ENCODE assay signal across 25 cellular contexts in the genomic region with DNA sequence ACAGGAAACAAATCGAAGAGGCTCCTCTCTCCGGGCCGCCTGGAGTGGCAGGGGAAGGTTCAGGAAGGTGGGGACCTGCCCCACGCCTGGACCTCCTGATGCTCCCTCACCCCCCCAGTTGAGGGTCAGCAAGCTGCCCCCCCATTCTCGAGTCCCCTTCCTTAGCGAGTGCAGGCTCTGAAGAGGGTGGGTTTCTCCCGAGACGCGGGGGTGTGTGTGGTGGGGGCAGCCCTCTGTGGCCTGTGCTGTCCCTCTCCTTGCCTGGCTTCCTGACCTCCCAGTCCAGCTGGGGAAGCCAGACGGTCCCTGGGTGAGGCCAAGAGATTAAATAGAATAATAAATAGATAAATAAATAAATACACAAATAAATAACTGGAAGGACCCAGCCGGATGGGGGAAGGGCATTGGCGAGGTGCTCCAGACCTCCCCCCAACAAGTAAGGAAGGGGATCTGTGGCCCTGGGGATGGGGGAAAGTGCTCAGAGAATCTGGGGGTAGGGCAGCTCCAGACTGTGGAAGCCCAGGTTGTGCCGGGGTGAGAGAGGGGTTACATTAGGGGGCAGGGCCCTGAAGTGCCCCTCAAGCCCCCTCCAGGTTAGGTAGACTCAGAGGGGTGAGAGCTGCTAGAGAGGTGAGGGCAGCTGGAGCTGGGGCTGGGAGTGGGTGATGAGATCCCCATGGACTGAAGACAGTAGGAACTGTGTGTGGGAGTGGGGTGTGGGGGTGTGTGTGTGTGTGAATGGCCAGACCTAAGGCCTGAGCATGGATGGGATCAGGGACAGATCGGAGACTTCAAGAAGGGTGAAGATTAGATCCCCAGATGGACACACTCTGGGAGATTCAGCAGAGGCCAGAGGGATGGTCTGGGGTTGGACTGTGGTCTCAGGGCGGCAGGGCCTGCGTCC. TPM values are rescaled to one million over a fixed set of nuclear protein-coding genes. Genes with fewer than 3 reads are reported as not detected.
DNase-seq lines count a peak whose midpoint lies in the region; ATAC-seq, FAIRE-seq and TF ChIP-seq lines count a peak whose summit lies in the region.
"Had no signal": no experiment of that assay in that cellular context is flagged by ENCODE, and none has a peak within 500 bp of the region (broad histone marks: within the 10 kb centered on the region; RNA-seq: fewer than 3 reads in every experiment).

No MANE protein-coding gene starts in this region.

- intact Hi-C loops in Right ventricle myocardium superior (cut with DNase I) (no loop called here), heart left ventricle (cut with DNase I) (loop anchor here in 1 of 10 donors (10.0 kb wide), 1 partner anchor 308 kb away; no protein-coding TSS in a partner anchor), K562 (cut with micrococcal nuclease) (no loop called here), sigmoid colon (cut with DNase I) (no loop called here)

- peak; percentile 17 for DNase-seq in Right ventricle myocardium superior
- no peak for DNase-seq in heart left ventricle
- no peak for DNase-seq in K562 (ENCODE audit: extremely low read depth in 1 of 4, low spot score in 3 of 4)
- no peak for DNase-seq in keratinocyte (ENCODE audit: low read depth, low spot score)
- no peak for DNase-seq in activated CD8-positive, alpha-beta memory T cell treated with anti-CD3 and anti-CD28 coated beads, Interleukin-2, amount 50 U/mL, for 4 hours
- no peak for DNase-seq in DMS153 (lab: John Stamatoyannopoulos, UW)
- DNase-seq in stimulated activated naive CD4-positive, alpha-beta T cell (lab: John Stamatoyannopoulos, UW): no peak
- no peak for DNase-seq in sigmoid colon
- DNase-seq: activated CD4-positive, alpha-beta T cell treated with anti-CD3 and anti-CD28 coated beads, Interleukin-2, amount 50 U/mL, for 1 hour; activated T-cell treated with anti-CD3 and anti-CD28 coated beads, Interleukin-2, amount 50 U/mL, for 1 hour; CD8-positive, alpha-beta memory T cell; dermis blood vessel endothelial cell; HFFc6; left lung; mucosa of descending colon; MV-4-11; NCI-H2029; occipital lobe; stimulated activated naive CD4-positive, alpha-beta T cell treated with Interleukin-2 at 50 U/mL for 16 hours; tibial artery had no signal

- TF ChIP-seq EP300 in K562 (IDR thresholded peaks at IDR 0.05; ENCODE audit: low read length): no peak
- no peak for TF ChIP-seq EP300 in sigmoid colon (IDR thresholded peaks at IDR 0.05)

- in situ Hi-C loops in K562 (cut with MboI): no loop called here

- H3K9me3 ChIP-seq in heart left ventricle (no peaks in the 10 kb centered on the region), K562 (replicated peaks; ENCODE audit: control insufficient read depth, insufficient read depth, low read depth, low read length) (no peaks in the 10 kb centered on the region), keratinocyte (ENCODE audit: control insufficient read depth, low read depth, low read length) (no peaks in the 10 kb centered on the region), sigmoid colon (no peaks in the 10 kb centered on the region)
- H3K9me3 ChIP-seq: left lung, mucosa of descending colon, tibial artery had no signal

- peaks cover 12 to 60% (median 47%) of the 10 kb centered on the region in 9 donors for H3K27me3 ChIP-seq in heart left ventricle
- no peaks in the 10 kb centered on the region for H3K27me3 ChIP-seq in K562 (ENCODE audit: control insufficient read depth in 2 of 2, insufficient read depth in 2 of 2, low read length in 2 of 2)
- H3K27me3 ChIP-seq in keratinocyte (ENCODE audit: control insufficient read depth, extremely low read depth, insufficient read depth, low read length): peaks cover 41% of the 10 kb centered on the region
- peaks cover 23 to 93% (median 52%) of the 10 kb centered on the region in 3 donors for H3K27me3 ChIP-seq in sigmoid colon

- TF ChIP-seq POLR2A in heart left ventricle (IDR thresholded peaks at IDR 0.05) (no peak), K562 (conservative IDR thresholded peaks at IDR 0.05) (no peak), sigmoid colon (IDR thresholded peaks at IDR 0.05) (no peak)

- TF ChIP-seq RAD21 in K562 (CRISPR knock-in tag; conservative IDR thresholded peaks at IDR 0.05 in 1 of 2, IDR thresholded peaks at IDR 0.05 in 1 of 2): no peak

- H3K9ac ChIP-seq in K562 (ENCODE audit: insufficient read depth in 1 of 2, low read depth in 2 of 2, low read length in 2 of 2): peak overlapping the region in 1 of 2 experiments; percentile 33; a peak in 1 of 4 replicates
- peak overlapping the region; percentile 22 for H3K9ac ChIP-seq in keratinocyte (ENCODE audit: control insufficient read depth, extremely low read depth, insufficient read depth, low read length)

- H4K20me1 ChIP-seq in K562 (replicated peaks; ENCODE audit: control insufficient read depth, insufficient read depth, low read length) (no peaks in the 10 kb centered on the region), keratinocyte (ENCODE audit: control insufficient read depth, extremely low read depth, insufficient read depth, low read length) (no peaks in the 10 kb centered on the region)

- dilution Hi-C loops in keratinocyte (cut with MboI; ENCODE audit: extremely low pct_ligation_motif_present, low sequenced_read_pairs): no loop called here

- H3K27ac ChIP-seq in heart left ventricle (no peak overlapping the region), K562 (ENCODE audit: extremely low read depth, low read depth, low read length) (no peak overlapping the region), keratinocyte (ENCODE audit: control insufficient read depth, insufficient read depth, low read length) (no peak overlapping the region), sigmoid colon (no peak overlapping the region)
- H3K27ac ChIP-seq: left lung, SK-N-MC, tibial artery had no signal

- CTCF ChIA-PET in K562 (lab: Yijun Ruan, JAX; ENCODE audit: low intra/inter-chr PET ratio): no interaction called here

- FAIRE-seq in K562 (lab: Jason Lieb, UNC) (no peak), keratinocyte (lab: Jason Lieb, UNC) (no peak)
- FAIRE-seq: RCC 7860 had no signal

- no peak overlapping the region for H2AFZ ChIP-seq in K562 (ENCODE audit: low read depth, low read length)
- H2AFZ ChIP-seq in keratinocyte (ENCODE audit: control insufficient read depth, low read length): peak overlapping the region; percentile 71

- WGBS in heart left ventricle, 4 donors: 29 to 41% (median 32%) methylated on average over 16 of the region's 16 CpGs
- WGBS in K562 (ENCODE audit: insufficient coverage, low coverage, missing lambda C conversion rate): 72% methylated on average over 11 of the region's 16 CpGs
- 28 to 37% methylated on average over 16 of the region's 16 CpGs for WGBS in sigmoid colon, 2 donors

- H3K4me1 ChIP-seq in heart left ventricle: peaks cover 0 to 45% (median 8%) of the 10 kb centered on the region in 12 donors
- H3K4me1 ChIP-seq in K562 (replicated peaks in 1 of 2; ENCODE audit: control insufficient read depth in 2 of 2, insufficient read depth in 2 of 2, low read length in 2 of 2): peaks cover 17% of the 10 kb centered on the region in 2 experiments; a peak in 4 of 5 replicates
- peaks cover 21% of the 10 kb centered on the region for H3K4me1 ChIP-seq in keratinocyte (ENCODE audit: control insufficient read depth, extremely low read depth, insufficient read depth, low read length)
- H3K4me1 ChIP-seq in sigmoid colon: peaks cover 0 to 10% (median 0%) of the 10 kb centered on the region in 4 donors

- POLR2A ChIA-PET in K562 (lab: Yijun Ruan, JAX): interaction anchor here (0.5 kb wide), 1 partner anchor 181 kb away, joined by 3 read pairs; no protein-coding TSS in a partner anchor

- no peaks in the 10 kb centered on the region for H3K36me3 ChIP-seq in heart left ventricle
- no peaks in the 10 kb centered on the region for H3K36me3 ChIP-seq in K562 (ENCODE audit: control insufficient read depth, insufficient read depth, low read length)
- no peaks in the 10 kb centered on the region for H3K36me3 ChIP-seq in keratinocyte (ENCODE audit: control insufficient read depth in 2 of 2, extremely low read depth in 1 of 2, insufficient read depth in 2 of 2, low read length in 2 of 2)
- H3K36me3 ChIP-seq in sigmoid colon: no peaks in the 10 kb centered on the region
- H3K36me3 ChIP-seq: left lung, tibial artery had no signal

- H3K4me2 ChIP-seq in K562 (ENCODE audit: insufficient read depth, low read length): no peak overlapping the region
- H3K4me2 ChIP-seq in keratinocyte (ENCODE audit: control insufficient read depth, extremely low read depth, insufficient read depth, low read depth, low read length): peak overlapping the region; percentile 54

- ATAC-seq in Right ventricle myocardium superior (ENCODE audit: poor library complexity) (no peak), heart left ventricle (no peak), K562 (no peak)
- ATAC-seq: right cardiac atrium had no signal

- no peaks in the 10 kb centered on the region for H3K79me2 ChIP-seq in K562 (ENCODE audit: control insufficient read depth, insufficient read depth, low read length)
- H3K79me2 ChIP-seq in keratinocyte (ENCODE audit: control insufficient read depth, insufficient read depth, low read length): no peaks in the 10 kb centered on the region

- TF ChIP-seq CTCF in heart left ventricle (IDR thresholded peaks at IDR 0.05): no peak
- TF ChIP-seq CTCF in K562 (IDR thresholded peaks at IDR 0.05 in 2 of 3, conservative IDR thresholded peaks at IDR 0.05 in 1 of 3; ENCODE audit: insufficient read depth in 2 of 3, low read depth in 1 of 3, low read length in 3 of 3): no peak
- no peak for TF ChIP-seq CTCF in keratinocyte (optimal IDR thresholded peaks at IDR 0.05 in 1 of 3, IDR thresholded peaks at IDR 0.05 in 1 of 3, conservative IDR thresholded peaks at IDR 0.05 in 1 of 3; ENCODE audit: extremely low read depth in 1 of 3, insufficient read depth in 2 of 3, low read length in 3 of 3)
- TF ChIP-seq CTCF in sigmoid colon (IDR thresholded peaks at IDR 0.05): no peak

- no peak overlapping the region for H3K4me3 ChIP-seq in heart left ventricle
- H3K4me3 ChIP-seq in K562: no peak overlapping the region
- H3K4me3 ChIP-seq in keratinocyte (ENCODE audit: control insufficient read depth in 2 of 3, extremely low read depth in 1 of 3, insufficient read depth in 2 of 3, low read depth in 1 of 3, low read length in 3 of 3): peak overlapping the region in 1 of 3 experiments; percentile 37
- no peak overlapping the region for H3K4me3 ChIP-seq in sigmoid colon
- H3K4me3 ChIP-seq: left lung, mucosa of descending colon, SK-N-MC, tibial artery had no signal

- no peaks in the 10 kb centered on the region for H3K9me1 ChIP-seq in K562 (ENCODE audit: control insufficient read depth, insufficient read depth, low read length)
- H3K9me1 ChIP-seq in keratinocyte (ENCODE audit: control insufficient read depth, extremely low read depth, insufficient read depth, low read length): no peaks in the 10 kb centered on the region

- no TSS peak for BruUV-seq in K562 (replicated peaks; lab: Mats Ljungman, UMichigan)

RNA-seq across cellular contexts. Expression of a gene that starts 9.5 kb away (rescaled TPM):
- total RNA-seq in Right ventricle myocardium superior (47.6 TPM), heart left ventricle (100 to 1,000 TPM in 1 of 9 donors, 10 to 100 TPM in 8; 25.3 to 147 (median 39.1) TPM), K562 (2014; rRNA removed) (21.6 and 26.7 TPM in 2 replicates), K562 (2014; rRNA removed; fragmentation: Illumina TruSeq; extraction: Trizol) (29.1 TPM in 2 replicates), K562 (2015; rRNA removed; fragmentation: Illumina TruSeq; extraction: Trizol) (20.2 and 20.6 TPM in 2 replicates), K562 (2021) (23.2 and 27.9 TPM in 2 replicates), sigmoid colon (10 to 100 TPM; 16.8 to 32.4 (median 27.1) TPM)
- polyA plus RNA-seq in heart left ventricle (10 to 100 TPM; 11.8 to 56.2 TPM), K562 (2011; rRNA removed) (35.4 and 36.4 TPM in 2 replicates), K562 (2014; fragmentation: Illumina TruSeq; extraction: Trizol) (33.9 and 34.1 TPM in 2 replicates), K562 (2014; fragmentation: Nextera tagmentation; extraction: Ambion mirVana) (1 to 10 TPM; 6.8 to 8.4 TPM), K562 (2014; rRNA removed) (19.4 and 24.4 TPM in 2 replicates), keratinocyte (49.9 to 55.3 TPM (median 51.7 TPM) in 3 replicates), sigmoid colon (10 to 100 TPM; 21.0 to 35.6 (median 27.5) TPM)
- 10.6 and 14.9 TPM in 2 replicates for total RNA-seq in K562 (2011; cell fraction: chromatin; rRNA removed; ENCODE audit: low replicate concordance)
- total RNA-seq in K562 (2011; cell fraction: nucleolus; rRNA removed): 10.3 TPM in 2 replicates
- total RNA-seq in K562 (2011; cell fraction: nucleoplasm; rRNA removed): 13.3 and 13.4 TPM in 2 replicates
- polyA plus RNA-seq in K562 (2011; cell fraction: cytosol; rRNA removed): 23.6 and 26.3 TPM in 2 replicates
- polyA plus RNA-seq in K562 (2011; cell fraction: nucleus; rRNA removed): 10.0 and 12.8 TPM in 2 replicates
- polyA plus RNA-seq in K562 (2012): 17.8 and 21.0 TPM in 2 replicates
- polyA minus RNA-seq in K562 (2011; rRNA and poly(A)+ RNA removed): 29.0 and 30.3 TPM in 2 replicates
- polyA minus RNA-seq in K562 (2011; cell fraction: cytosol; rRNA and poly(A)+ RNA removed): 17.8 and 18.5 TPM in 2 replicates
- polyA minus RNA-seq in K562 (2011; cell fraction: nucleus; rRNA and poly(A)+ RNA removed): 4.0 and 6.7 TPM in 2 replicates
- polyA plus RNA-seq in keratinocyte (2011; ENCODE audit: low read depth): 14.3 TPM
- 47.5 and 68.9 TPM in 2 replicates for polyA plus RNA-seq in keratinocyte (2011; cell fraction: cytosol; rRNA removed)
- polyA plus RNA-seq in keratinocyte (2011; cell fraction: nucleus; rRNA removed): 24.0 and 25.8 TPM in 2 replicates
- 46.6 and 56.9 TPM in 2 replicates for polyA plus RNA-seq in keratinocyte (2012; ENCODE audit: low replicate concordance)
- 38.6 to 43.2 TPM (median 41.1 TPM) in 3 replicates for polyA minus RNA-seq in keratinocyte
- polyA minus RNA-seq in keratinocyte (2011; cell fraction: cytosol; rRNA and poly(A)+ RNA removed): 53.3 TPM
- polyA minus RNA-seq in keratinocyte (2011; cell fraction: nucleus; rRNA and poly(A)+ RNA removed): 14.9 and 20.7 TPM in 2 replicates

RNA-seq across cellular contexts. Expression of a gene that starts 13.1 kb away (rescaled TPM):
- total RNA-seq in Right ventricle myocardium superior (not detected), heart left ventricle (not detected), K562 (2014; rRNA removed) (0.04 and 0.05 TPM in 2 replicates), K562 (2014; rRNA removed; fragmentation: Illumina TruSeq; extraction: Trizol) (0.04 TPM in 1 of 2 replicates, not detected in the other), K562 (2015; rRNA removed; fragmentation: Illumina TruSeq; extraction: Trizol) (0.07 and 0.19 TPM in 2 replicates), K562 (2021) (0.47 and 0.75 TPM in 2 replicates), sigmoid colon (not detected)
- polyA plus RNA-seq in heart left ventricle (not detected), K562 (2011; rRNA removed) (0.12 and 0.13 TPM in 2 replicates), K562 (2014; fragmentation: Illumina TruSeq; extraction: Trizol) (0.30 and 0.36 TPM in 2 replicates), K562 (2014; fragmentation: Nextera tagmentation; extraction: Ambion mirVana) (not detected), K562 (2014; rRNA removed) (0.19 and 0.34 TPM in 2 replicates), keratinocyte (not detected in 3 replicates), sigmoid colon (not detected)
- total RNA-seq in K562 (2011; cell fraction: chromatin; rRNA removed; ENCODE audit: low replicate concordance): 0.18 and 0.37 TPM in 2 replicates
- total RNA-seq in K562 (2011; cell fraction: nucleolus; rRNA removed): 0.26 and 0.50 TPM in 2 replicates
- total RNA-seq in K562 (2011; cell fraction: nucleoplasm; rRNA removed): 0.29 and 0.99 TPM in 2 replicates
- polyA plus RNA-seq in K562 (2011; cell fraction: cytosol; rRNA removed): 0.10 and 0.63 TPM in 2 replicates
- 0.91 and 4.1 TPM in 2 replicates for polyA plus RNA-seq in K562 (2011; cell fraction: nucleus; rRNA removed)
- 0.19 and 0.48 TPM in 2 replicates for polyA plus RNA-seq in K562 (2012)
- polyA minus RNA-seq in K562 (2011; rRNA and poly(A)+ RNA removed): 0.12 and 0.25 TPM in 2 replicates
- polyA minus RNA-seq in K562 (2011; cell fraction: cytosol; rRNA and poly(A)+ RNA removed): 0.64 and 1.2 TPM in 2 replicates
- polyA minus RNA-seq in K562 (2011; cell fraction: nucleus; rRNA and poly(A)+ RNA removed): 0.44 and 2.2 TPM in 2 replicates
- not detected for polyA plus RNA-seq in keratinocyte (2011; ENCODE audit: low read depth)
- polyA plus RNA-seq in keratinocyte (2011; cell fraction: cytosol; rRNA removed): not detected in 2 replicates
- polyA plus RNA-seq in keratinocyte (2011; cell fraction: nucleus; rRNA removed): not detected in 2 replicates
- not detected in 2 replicates for polyA plus RNA-seq in keratinocyte (2012; ENCODE audit: low replicate concordance)
- not detected in 3 replicates for polyA minus RNA-seq in keratinocyte
- not detected for polyA minus RNA-seq in keratinocyte (2011; cell fraction: cytosol; rRNA and poly(A)+ RNA removed)
- not detected in 2 replicates for polyA minus RNA-seq in keratinocyte (2011; cell fraction: nucleus; rRNA and poly(A)+ RNA removed)
- total RNA-seq: CD8-positive, alpha-beta memory T cell; dermis blood vessel endothelial cell; esophagus mucosa; HFFc6; left lung; mucosa of descending colon; NCI-H460; right cardiac atrium had no signal
- polyA plus RNA-seq: CD8-positive, alpha-beta memory T cell; right cardiac atrium had no signal

RNA-seq across cellular contexts. Expression of a gene that starts 52.4 kb away (rescaled TPM):
- total RNA-seq in Right ventricle myocardium superior (13.4 TPM), heart left ventricle (10 to 100 TPM in 5 of 9 donors, 1 to 10 TPM in 4; 5.8 to 18.0 (median 10.0) TPM), K562 (2014; rRNA removed) (2.3 and 4.4 TPM in 2 replicates), K562 (2014; rRNA removed; fragmentation: Illumina TruSeq; extraction: Trizol) (0.96 and 1.2 TPM in 2 replicates), K562 (2015; rRNA removed; fragmentation: Illumina TruSeq; extraction: Trizol) (1.2 and 2.0 TPM in 2 replicates), K562 (2021) (3.8 and 5.0 TPM in 2 replicates), sigmoid colon (under 1 TPM in 2 of 4 donors, not detected in 2; 0.36 to 0.66 TPM)
- polyA plus RNA-seq in heart left ventricle (10 to 100 TPM in 1 of 2 donors, 1 to 10 TPM in 1; 7.3 to 14.1 TPM), K562 (2011; rRNA removed) (0.93 and 1.7 TPM in 2 replicates), K562 (2014; fragmentation: Illumina TruSeq; extraction: Trizol) (0.62 and 0.98 TPM in 2 replicates), K562 (2014; fragmentation: Nextera tagmentation; extraction: Ambion mirVana) (under 1 TPM; 0.04 to 0.13 TPM), K562 (2014; rRNA removed) (4.2 and 4.5 TPM in 2 replicates), keratinocyte (not detected in 3 replicates), sigmoid colon (under 1 TPM in 1 of 3 donors, not detected in 2; 0.20 TPM)
- total RNA-seq in K562 (2011; cell fraction: chromatin; rRNA removed; ENCODE audit: low replicate concordance): 0.79 and 1.6 TPM in 2 replicates
- total RNA-seq in K562 (2011; cell fraction: nucleolus; rRNA removed): 1.6 and 2.0 TPM in 2 replicates
- 1.6 and 1.8 TPM in 2 replicates for total RNA-seq in K562 (2011; cell fraction: nucleoplasm; rRNA removed)
- 1.8 and 4.0 TPM in 2 replicates for polyA plus RNA-seq in K562 (2011; cell fraction: cytosol; rRNA removed)
- 2.4 and 2.7 TPM in 2 replicates for polyA plus RNA-seq in K562 (2011; cell fraction: nucleus; rRNA removed)
- polyA plus RNA-seq in K562 (2012): 2.4 and 2.8 TPM in 2 replicates
- polyA minus RNA-seq in K562 (2011; rRNA and poly(A)+ RNA removed): 0.28 and 0.33 TPM in 2 replicates
- 0.57 and 2.8 TPM in 2 replicates for polyA minus RNA-seq in K562 (2011; cell fraction: cytosol; rRNA and poly(A)+ RNA removed)
- 1.1 and 1.2 TPM in 2 replicates for polyA minus RNA-seq in K562 (2011; cell fraction: nucleus; rRNA and poly(A)+ RNA removed)
- polyA plus RNA-seq in keratinocyte (2011; ENCODE audit: low read depth): not detected
- not detected in 2 replicates for polyA plus RNA-seq in keratinocyte (2011; cell fraction: cytosol; rRNA removed)
- not detected in 2 replicates for polyA plus RNA-seq in keratinocyte (2011; cell fraction: nucleus; rRNA removed)
- not detected in 2 replicates for polyA plus RNA-seq in keratinocyte (2012; ENCODE audit: low replicate concordance)
- not detected in 3 replicates for polyA minus RNA-seq in keratinocyte
- polyA minus RNA-seq in keratinocyte (2011; cell fraction: cytosol; rRNA and poly(A)+ RNA removed): not detected
- polyA minus RNA-seq in keratinocyte (2011; cell fraction: nucleus; rRNA and poly(A)+ RNA removed): not detected in 2 replicates
- total RNA-seq: CD8-positive, alpha-beta memory T cell; esophagus mucosa; HFFc6; NCI-H460 had no signal
- polyA plus RNA-seq: CD8-positive, alpha-beta memory T cell had no signal
